Comparison of ENCODE assay signal across 1 cellular context in the genomic region with DNA sequence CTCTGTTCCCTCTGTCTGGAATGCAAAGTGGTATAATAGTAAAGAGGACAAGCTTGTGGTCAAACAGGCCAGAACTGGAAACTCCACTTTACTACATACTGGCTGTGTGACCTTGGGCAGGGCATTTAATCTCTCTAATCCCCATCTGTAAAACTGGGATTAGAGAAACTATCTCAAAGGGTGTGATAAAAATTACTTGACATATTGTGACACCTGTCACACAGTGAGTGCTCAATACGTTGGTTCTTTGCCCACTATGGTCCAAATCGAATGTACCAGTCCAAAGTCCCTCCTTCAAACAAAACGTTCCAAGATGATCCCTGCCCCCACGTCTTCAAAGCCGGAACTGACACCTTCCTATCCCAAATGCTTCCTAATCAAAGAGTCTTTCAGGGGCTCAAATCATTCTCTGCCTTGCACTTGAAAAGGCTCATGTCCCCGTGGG.
TF ChIP-seq lines count a peak whose summit lies in the region.

No MANE protein-coding gene starts in this region.

TF ChIP-seq in HepG2, 621 proteins besides CTCF, POLR2A, EP300 and RAD21 (continued from another document and continues in another):
- TF ChIP-seq, protein P1, sequence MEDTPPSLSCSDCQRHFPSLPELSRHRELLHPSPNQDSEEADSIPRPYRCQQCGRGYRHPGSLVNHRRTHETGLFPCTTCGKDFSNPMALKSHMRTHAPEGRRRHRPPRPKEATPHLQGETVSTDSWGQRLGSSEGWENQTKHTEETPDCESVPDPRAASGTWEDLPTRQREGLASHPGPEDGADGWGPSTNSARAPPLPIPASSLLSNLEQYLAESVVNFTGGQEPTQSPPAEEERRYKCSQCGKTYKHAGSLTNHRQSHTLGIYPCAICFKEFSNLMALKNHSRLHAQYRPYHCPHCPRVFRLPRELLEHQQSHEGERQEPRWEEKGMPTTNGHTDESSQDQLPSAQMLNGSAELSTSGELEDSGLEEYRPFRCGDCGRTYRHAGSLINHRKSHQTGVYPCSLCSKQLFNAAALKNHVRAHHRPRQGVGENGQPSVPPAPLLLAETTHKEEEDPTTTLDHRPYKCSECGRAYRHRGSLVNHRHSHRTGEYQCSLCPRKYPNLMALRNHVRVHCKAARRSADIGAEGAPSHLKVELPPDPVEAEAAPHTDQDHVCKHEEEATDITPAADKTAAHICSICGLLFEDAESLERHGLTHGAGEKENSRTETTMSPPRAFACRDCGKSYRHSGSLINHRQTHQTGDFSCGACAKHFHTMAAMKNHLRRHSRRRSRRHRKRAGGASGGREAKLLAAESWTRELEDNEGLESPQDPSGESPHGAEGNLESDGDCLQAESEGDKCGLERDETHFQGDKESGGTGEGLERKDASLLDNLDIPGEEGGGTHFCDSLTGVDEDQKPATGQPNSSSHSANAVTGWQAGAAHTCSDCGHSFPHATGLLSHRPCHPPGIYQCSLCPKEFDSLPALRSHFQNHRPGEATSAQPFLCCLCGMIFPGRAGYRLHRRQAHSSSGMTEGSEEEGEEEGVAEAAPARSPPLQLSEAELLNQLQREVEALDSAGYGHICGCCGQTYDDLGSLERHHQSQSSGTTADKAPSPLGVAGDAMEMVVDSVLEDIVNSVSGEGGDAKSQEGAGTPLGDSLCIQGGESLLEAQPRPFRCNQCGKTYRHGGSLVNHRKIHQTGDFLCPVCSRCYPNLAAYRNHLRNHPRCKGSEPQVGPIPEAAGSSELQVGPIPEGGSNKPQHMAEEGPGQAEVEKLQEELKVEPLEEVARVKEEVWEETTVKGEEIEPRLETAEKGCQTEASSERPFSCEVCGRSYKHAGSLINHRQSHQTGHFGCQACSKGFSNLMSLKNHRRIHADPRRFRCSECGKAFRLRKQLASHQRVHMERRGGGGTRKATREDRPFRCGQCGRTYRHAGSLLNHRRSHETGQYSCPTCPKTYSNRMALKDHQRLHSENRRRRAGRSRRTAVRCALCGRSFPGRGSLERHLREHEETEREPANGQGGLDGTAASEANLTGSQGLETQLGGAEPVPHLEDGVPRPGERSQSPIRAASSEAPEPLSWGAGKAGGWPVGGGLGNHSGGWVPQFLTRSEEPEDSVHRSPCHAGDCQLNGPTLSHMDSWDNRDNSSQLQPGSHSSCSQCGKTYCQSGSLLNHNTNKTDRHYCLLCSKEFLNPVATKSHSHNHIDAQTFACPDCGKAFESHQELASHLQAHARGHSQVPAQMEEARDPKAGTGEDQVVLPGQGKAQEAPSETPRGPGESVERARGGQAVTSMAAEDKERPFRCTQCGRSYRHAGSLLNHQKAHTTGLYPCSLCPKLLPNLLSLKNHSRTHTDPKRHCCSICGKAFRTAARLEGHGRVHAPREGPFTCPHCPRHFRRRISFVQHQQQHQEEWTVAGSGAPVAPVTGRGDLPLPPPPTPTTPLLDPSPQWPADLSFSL (CRISPR knock-in tag; IDR thresholded peaks at IDR 0.05), result no peak; the same call in 1 of the 2 replicates
- TF ChIP-seq PHF20 (CRISPR knock-in tag; IDR thresholded peaks at IDR 0.05) (no peak), U2AF1 (optimal IDR thresholded peaks at IDR 0.05; ENCODE audit: low read depth, low read length) (no peak), KLF15 (CRISPR knock-in tag; IDR thresholded peaks at IDR 0.05; ENCODE audit: borderline replicate concordance) (no peak), ZNF782 (CRISPR knock-in tag; IDR thresholded peaks at IDR 0.05; ENCODE audit: borderline replicate concordance) (no peak), MTF1 (CRISPR knock-in tag; IDR thresholded peaks at IDR 0.05) (no peak), ATF1 (CRISPR knock-in tag; IDR thresholded peaks at IDR 0.05) (no peak), SP2 (CRISPR knock-in tag; IDR thresholded peaks at IDR 0.05) (no peak), ZNF180 (CRISPR knock-in tag; IDR thresholded peaks at IDR 0.05; ENCODE audit: borderline replicate concordance, low read depth) (no peak), NFE2 (CRISPR knock-in tag; IDR thresholded peaks at IDR 0.05) (no peak), NR2F6 (IDR thresholded peaks at IDR 0.05) (peak; percentile 62), NR2F6 (CRISPR knock-in tag; IDR thresholded peaks at IDR 0.05) (peak; percentile 34; the same call in 1 of the 2 replicates), TBX2 (CRISPR knock-in tag; IDR thresholded peaks at IDR 0.05; ENCODE audit: borderline replicate concordance) (peak; percentile 74), JUND (CRISPR knock-in tag; IDR thresholded peaks at IDR 0.05) (no peak), ZNF616 (CRISPR knock-in tag; IDR thresholded peaks at IDR 0.05; ENCODE audit: low read depth) (no peak), FOXP1 (IDR thresholded peaks at IDR 0.05) (no peak), FOXP1 (CRISPR knock-in tag; IDR thresholded peaks at IDR 0.05) (0 out of 2 replicates have a peak, but pooled peaks have one; percentile 23), ZNF460 (CRISPR knock-in tag; IDR thresholded peaks at IDR 0.05; ENCODE audit: borderline replicate concordance) (no peak), HCFC1 (IDR thresholded peaks at IDR 0.05; ENCODE audit: low read depth, low read length) (no peak), ZFP37 (CRISPR knock-in tag; IDR thresholded peaks at IDR 0.05; ENCODE audit: borderline replicate concordance) (no peak), ZSCAN30 (CRISPR knock-in tag; IDR thresholded peaks at IDR 0.05) (no peak), ZFP36L2 (CRISPR knock-in tag; IDR thresholded peaks at IDR 0.05) (no peak), ZNF234 (CRISPR knock-in tag; conservative IDR thresholded peaks at IDR 0.05) (no peak), FOXK1 (CRISPR knock-in tag; IDR thresholded peaks at IDR 0.05; ENCODE audit: borderline replicate concordance, low read depth) (no peak), ZNF326 (CRISPR knock-in tag; IDR thresholded peaks at IDR 0.05; ENCODE audit: borderline replicate concordance) (no peak)
- TF ChIP-seq, protein P2, sequence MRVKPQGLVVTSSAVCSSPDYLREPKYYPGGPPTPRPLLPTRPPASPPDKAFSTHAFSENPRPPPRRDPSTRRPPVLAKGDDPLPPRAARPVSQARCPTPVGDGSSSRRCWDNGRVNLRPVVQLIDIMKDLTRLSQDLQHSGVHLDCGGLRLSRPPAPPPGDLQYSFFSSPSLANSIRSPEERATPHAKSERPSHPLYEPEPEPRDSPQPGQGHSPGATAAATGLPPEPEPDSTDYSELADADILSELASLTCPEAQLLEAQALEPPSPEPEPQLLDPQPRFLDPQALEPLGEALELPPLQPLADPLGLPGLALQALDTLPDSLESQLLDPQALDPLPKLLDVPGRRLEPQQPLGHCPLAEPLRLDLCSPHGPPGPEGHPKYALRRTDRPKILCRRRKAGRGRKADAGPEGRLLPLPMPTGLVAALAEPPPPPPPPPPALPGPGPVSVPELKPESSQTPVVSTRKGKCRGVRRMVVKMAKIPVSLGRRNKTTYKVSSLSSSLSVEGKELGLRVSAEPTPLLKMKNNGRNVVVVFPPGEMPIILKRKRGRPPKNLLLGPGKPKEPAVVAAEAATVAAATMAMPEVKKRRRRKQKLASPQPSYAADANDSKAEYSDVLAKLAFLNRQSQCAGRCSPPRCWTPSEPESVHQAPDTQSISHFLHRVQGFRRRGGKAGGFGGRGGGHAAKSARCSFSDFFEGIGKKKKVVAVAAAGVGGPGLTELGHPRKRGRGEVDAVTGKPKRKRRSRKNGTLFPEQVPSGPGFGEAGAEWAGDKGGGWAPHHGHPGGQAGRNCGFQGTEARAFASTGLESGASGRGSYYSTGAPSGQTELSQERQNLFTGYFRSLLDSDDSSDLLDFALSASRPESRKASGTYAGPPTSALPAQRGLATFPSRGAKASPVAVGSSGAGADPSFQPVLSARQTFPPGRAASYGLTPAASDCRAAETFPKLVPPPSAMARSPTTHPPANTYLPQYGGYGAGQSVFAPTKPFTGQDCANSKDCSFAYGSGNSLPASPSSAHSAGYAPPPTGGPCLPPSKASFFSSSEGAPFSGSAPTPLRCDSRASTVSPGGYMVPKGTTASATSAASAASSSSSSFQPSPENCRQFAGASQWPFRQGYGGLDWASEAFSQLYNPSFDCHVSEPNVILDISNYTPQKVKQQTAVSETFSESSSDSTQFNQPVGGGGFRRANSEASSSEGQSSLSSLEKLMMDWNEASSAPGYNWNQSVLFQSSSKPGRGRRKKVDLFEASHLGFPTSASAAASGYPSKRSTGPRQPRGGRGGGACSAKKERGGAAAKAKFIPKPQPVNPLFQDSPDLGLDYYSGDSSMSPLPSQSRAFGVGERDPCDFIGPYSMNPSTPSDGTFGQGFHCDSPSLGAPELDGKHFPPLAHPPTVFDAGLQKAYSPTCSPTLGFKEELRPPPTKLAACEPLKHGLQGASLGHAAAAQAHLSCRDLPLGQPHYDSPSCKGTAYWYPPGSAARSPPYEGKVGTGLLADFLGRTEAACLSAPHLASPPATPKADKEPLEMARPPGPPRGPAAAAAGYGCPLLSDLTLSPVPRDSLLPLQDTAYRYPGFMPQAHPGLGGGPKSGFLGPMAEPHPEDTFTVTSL (CRISPR knock-in tag; IDR thresholded peaks at IDR 0.05; ENCODE audit: borderline replicate concordance), result peak; percentile 34; the same call in 1 of the 2 replicates
- TF ChIP-seq, protein P3, sequence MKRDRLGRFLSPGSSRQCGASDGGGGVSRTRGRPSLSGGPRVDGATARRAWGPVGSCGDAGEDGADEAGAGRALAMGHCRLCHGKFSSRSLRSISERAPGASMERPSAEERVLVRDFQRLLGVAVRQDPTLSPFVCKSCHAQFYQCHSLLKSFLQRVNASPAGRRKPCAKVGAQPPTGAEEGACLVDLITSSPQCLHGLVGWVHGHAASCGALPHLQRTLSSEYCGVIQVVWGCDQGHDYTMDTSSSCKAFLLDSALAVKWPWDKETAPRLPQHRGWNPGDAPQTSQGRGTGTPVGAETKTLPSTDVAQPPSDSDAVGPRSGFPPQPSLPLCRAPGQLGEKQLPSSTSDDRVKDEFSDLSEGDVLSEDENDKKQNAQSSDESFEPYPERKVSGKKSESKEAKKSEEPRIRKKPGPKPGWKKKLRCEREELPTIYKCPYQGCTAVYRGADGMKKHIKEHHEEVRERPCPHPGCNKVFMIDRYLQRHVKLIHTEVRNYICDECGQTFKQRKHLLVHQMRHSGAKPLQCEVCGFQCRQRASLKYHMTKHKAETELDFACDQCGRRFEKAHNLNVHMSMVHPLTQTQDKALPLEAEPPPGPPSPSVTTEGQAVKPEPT (CRISPR knock-in tag; IDR thresholded peaks at IDR 0.05; ENCODE audit: low read depth), result no peak
- TF ChIP-seq, protein P4, sequence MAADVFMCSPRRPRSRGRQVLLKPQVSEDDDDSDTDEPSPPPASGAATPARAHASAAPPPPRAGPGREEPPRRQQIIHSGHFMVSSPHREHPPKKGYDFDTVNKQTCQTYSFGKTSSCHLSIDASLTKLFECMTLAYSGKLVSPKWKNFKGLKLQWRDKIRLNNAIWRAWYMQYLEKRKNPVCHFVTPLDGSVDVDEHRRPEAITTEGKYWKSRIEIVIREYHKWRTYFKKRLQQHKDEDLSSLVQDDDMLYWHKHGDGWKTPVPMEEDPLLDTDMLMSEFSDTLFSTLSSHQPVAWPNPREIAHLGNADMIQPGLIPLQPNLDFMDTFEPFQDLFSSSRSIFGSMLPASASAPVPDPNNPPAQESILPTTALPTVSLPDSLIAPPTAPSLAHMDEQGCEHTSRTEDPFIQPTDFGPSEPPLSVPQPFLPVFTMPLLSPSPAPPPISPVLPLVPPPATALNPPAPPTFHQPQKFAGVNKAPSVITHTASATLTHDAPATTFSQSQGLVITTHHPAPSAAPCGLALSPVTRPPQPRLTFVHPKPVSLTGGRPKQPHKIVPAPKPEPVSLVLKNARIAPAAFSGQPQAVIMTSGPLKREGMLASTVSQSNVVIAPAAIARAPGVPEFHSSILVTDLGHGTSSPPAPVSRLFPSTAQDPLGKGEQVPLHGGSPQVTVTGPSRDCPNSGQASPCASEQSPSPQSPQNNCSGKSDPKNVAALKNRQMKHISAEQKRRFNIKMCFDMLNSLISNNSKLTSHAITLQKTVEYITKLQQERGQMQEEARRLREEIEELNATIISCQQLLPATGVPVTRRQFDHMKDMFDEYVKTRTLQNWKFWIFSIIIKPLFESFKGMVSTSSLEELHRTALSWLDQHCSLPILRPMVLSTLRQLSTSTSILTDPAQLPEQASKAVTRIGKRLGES (CRISPR knock-in tag; IDR thresholded peaks at IDR 0.05; ENCODE audit: borderline replicate concordance), result no peak
- TF ChIP-seq, protein P5, sequence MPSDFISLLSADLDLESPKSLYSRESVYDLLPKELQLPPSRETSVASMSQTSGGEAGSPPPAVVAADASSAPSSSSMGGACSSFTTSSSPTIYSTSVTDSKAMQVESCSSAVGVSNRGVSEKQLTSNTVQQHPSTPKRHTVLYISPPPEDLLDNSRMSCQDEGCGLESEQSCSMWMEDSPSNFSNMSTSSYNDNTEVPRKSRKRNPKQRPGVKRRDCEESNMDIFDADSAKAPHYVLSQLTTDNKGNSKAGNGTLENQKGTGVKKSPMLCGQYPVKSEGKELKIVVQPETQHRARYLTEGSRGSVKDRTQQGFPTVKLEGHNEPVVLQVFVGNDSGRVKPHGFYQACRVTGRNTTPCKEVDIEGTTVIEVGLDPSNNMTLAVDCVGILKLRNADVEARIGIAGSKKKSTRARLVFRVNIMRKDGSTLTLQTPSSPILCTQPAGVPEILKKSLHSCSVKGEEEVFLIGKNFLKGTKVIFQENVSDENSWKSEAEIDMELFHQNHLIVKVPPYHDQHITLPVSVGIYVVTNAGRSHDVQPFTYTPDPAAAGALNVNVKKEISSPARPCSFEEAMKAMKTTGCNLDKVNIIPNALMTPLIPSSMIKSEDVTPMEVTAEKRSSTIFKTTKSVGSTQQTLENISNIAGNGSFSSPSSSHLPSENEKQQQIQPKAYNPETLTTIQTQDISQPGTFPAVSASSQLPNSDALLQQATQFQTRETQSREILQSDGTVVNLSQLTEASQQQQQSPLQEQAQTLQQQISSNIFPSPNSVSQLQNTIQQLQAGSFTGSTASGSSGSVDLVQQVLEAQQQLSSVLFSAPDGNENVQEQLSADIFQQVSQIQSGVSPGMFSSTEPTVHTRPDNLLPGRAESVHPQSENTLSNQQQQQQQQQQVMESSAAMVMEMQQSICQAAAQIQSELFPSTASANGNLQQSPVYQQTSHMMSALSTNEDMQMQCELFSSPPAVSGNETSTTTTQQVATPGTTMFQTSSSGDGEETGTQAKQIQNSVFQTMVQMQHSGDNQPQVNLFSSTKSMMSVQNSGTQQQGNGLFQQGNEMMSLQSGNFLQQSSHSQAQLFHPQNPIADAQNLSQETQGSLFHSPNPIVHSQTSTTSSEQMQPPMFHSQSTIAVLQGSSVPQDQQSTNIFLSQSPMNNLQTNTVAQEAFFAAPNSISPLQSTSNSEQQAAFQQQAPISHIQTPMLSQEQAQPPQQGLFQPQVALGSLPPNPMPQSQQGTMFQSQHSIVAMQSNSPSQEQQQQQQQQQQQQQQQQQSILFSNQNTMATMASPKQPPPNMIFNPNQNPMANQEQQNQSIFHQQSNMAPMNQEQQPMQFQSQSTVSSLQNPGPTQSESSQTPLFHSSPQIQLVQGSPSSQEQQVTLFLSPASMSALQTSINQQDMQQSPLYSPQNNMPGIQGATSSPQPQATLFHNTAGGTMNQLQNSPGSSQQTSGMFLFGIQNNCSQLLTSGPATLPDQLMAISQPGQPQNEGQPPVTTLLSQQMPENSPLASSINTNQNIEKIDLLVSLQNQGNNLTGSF (CRISPR knock-in tag; IDR thresholded peaks at IDR 0.05), result no peak
- TF ChIP-seq, protein P6, sequence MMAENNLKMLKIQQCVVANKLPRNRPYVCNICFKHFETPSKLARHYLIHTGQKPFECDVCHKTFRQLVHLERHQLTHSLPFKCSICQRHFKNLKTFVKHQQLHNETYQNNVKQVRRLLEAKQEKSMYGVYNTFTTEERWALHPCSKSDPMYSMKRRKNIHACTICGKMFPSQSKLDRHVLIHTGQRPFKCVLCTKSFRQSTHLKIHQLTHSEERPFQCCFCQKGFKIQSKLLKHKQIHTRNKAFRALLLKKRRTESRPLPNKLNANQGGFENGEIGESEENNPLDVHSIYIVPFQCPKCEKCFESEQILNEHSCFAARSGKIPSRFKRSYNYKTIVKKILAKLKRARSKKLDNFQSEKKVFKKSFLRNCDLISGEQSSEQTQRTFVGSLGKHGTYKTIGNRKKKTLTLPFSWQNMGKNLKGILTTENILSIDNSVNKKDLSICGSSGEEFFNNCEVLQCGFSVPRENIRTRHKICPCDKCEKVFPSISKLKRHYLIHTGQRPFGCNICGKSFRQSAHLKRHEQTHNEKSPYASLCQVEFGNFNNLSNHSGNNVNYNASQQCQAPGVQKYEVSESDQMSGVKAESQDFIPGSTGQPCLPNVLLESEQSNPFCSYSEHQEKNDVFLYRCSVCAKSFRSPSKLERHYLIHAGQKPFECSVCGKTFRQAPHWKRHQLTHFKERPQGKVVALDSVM (CRISPR knock-in tag; IDR thresholded peaks at IDR 0.05), result no peak
